ENCODE assay signal across 22 cellular contexts in the genomic region with DNA sequence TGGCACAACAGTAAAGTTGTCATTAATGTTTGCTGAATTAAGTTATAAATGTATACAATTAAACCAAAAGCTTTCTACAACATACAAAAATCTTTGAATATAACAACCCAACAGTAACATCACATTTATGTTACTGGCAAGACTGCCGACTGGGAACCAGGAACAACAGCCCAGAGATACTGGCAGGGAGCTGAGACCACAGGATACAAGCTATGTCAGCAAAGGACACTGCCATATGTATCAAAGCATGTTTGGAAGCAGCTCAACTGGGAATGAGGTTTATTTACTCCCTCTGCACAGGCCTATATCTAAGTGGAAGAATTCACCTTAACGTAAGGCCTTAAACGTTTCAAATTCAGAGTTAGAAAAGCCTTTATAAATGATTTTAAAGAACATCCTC. TPM values are rescaled to one million over a fixed set of nuclear protein-coding genes. Genes with fewer than 3 reads are reported as not detected.
"Had no signal": no experiment of that assay in that cellular context is flagged by ENCODE, and none has a peak within 500 bp of the region (broad histone marks: within the 10 kb centered on the region; RNA-seq: fewer than 3 reads in every experiment).

No MANE protein-coding gene starts in this region.

- H3K27ac ChIP-seq: brain microvascular endothelial cell, cardiac muscle cell had no signal

- H3K27ac Mint-ChIP-seq: activated CD4-positive, alpha-beta memory T cell treated with anti-CD3 and anti-CD28 coated beads for 36 hours; activated CD4-positive, alpha-beta T cell treated with anti-CD3 and anti-CD28 coated beads, Interleukin-2, amount 10 ng/mL, durations not matched to agents 7 days and 5 days; activated naive CD4-positive, alpha-beta T cell treated with anti-CD3 and anti-CD28 coated beads for 36 hours; activated naive CD8-positive, alpha-beta T cell; activated T-helper 17 cell treated with anti-CD3 and anti-CD28 coated beads, Interleukin-2, amount 50 U/mL, for 72 hours; T-helper 17 cell; WTC11 had no signal

- ATAC-seq: activated T-helper 17 cell treated with anti-CD3 and anti-CD28 coated beads, Interleukin-2, amount 50 U/mL, for 72 hours; T-helper 17 cell; WTC11 had no signal

- DNase-seq: activated CD4-positive, alpha-beta memory T cell treated with anti-CD3 and anti-CD28 coated beads for 36 hours; activated CD4-positive, alpha-beta T cell treated with anti-CD3 and anti-CD28 coated beads for 1 hour; activated CD4-positive, alpha-beta T cell treated with anti-CD3 and anti-CD28 coated beads, Interleukin-2, amount 10 ng/mL, durations not matched to agents 7 days and 5 days; activated CD8-positive, alpha-beta memory T cell treated with anti-CD3 and anti-CD28 coated beads for 24 hours; activated gamma-delta T cell; activated naive CD4-positive, alpha-beta T cell treated with anti-CD3 and anti-CD28 coated beads for 36 hours; activated T-cell treated with anti-CD3 and anti-CD28 coated beads, Interleukin-2, amount 50 U/mL, for 48 hours; brain microvascular endothelial cell; MM.1S; NCI-H1105; NCI-H1436; NCI-H1694 treated with DMSO at 0.1 percent for 48 hours; NCI-H2029 treated with DMSO at 0.1 percent for 48 hours; NCI-H510A treated with DMSO at 0.1 percent for 48 hours; NCI-H69; SIG-M5; T-helper 17 cell; T-helper 9 cell had no signal

- H3K36me3 Mint-ChIP-seq: activated CD4-positive, alpha-beta memory T cell treated with anti-CD3 and anti-CD28 coated beads for 36 hours; activated naive CD8-positive, alpha-beta T cell; WTC11 had no signal

- H3K4me1 Mint-ChIP-seq: activated CD4-positive, alpha-beta T cell treated with anti-CD3 and anti-CD28 coated beads, Interleukin-2, amount 10 ng/mL, durations not matched to agents 7 days and 5 days; activated T-helper 17 cell treated with anti-CD3 and anti-CD28 coated beads, Interleukin-2, amount 50 U/mL, for 72 hours; T-helper 17 cell had no signal

- H3K36me3 ChIP-seq: cardiac muscle cell had no signal

- H3K4me3 ChIP-seq: cardiac muscle cell had no signal

- H3K4me3 Mint-ChIP-seq: activated CD4-positive, alpha-beta memory T cell treated with anti-CD3 and anti-CD28 coated beads for 36 hours; activated CD4-positive, alpha-beta T cell treated with anti-CD3 and anti-CD28 coated beads, Interleukin-2, amount 10 ng/mL, durations not matched to agents 7 days and 5 days; activated naive CD4-positive, alpha-beta T cell treated with anti-CD3 and anti-CD28 coated beads for 36 hours; activated naive CD8-positive, alpha-beta T cell; activated T-helper 17 cell treated with anti-CD3 and anti-CD28 coated beads, Interleukin-2, amount 50 U/mL, for 72 hours; T-helper 17 cell; WTC11 had no signal

- H3K27me3 ChIP-seq: brain microvascular endothelial cell, cardiac muscle cell had no signal

- H3K9me3 Mint-ChIP-seq: activated CD4-positive, alpha-beta memory T cell treated with anti-CD3 and anti-CD28 coated beads for 36 hours; activated CD4-positive, alpha-beta T cell treated with anti-CD3 and anti-CD28 coated beads, Interleukin-2, amount 10 ng/mL, durations not matched to agents 7 days and 5 days; activated naive CD4-positive, alpha-beta T cell treated with anti-CD3 and anti-CD28 coated beads for 36 hours; activated T-helper 17 cell treated with anti-CD3 and anti-CD28 coated beads, Interleukin-2, amount 50 U/mL, for 72 hours; WTC11 had no signal

RNA-seq across cellular contexts. Expression of gene ARHGAP29, which starts 50.4 kb away (rescaled TPM):
- total RNA-seq: activated CD4-positive, alpha-beta T cell treated with anti-CD3 and anti-CD28 coated beads, Interleukin-2, amount 10 ng/mL, durations not matched to agents 7 days and 5 days; activated T-helper 17 cell treated with anti-CD3 and anti-CD28 coated beads, Interleukin-2, amount 50 U/mL, for 72 hours had no signal
